ENCODE assay signal across 12 cellular contexts in the genomic region with DNA sequence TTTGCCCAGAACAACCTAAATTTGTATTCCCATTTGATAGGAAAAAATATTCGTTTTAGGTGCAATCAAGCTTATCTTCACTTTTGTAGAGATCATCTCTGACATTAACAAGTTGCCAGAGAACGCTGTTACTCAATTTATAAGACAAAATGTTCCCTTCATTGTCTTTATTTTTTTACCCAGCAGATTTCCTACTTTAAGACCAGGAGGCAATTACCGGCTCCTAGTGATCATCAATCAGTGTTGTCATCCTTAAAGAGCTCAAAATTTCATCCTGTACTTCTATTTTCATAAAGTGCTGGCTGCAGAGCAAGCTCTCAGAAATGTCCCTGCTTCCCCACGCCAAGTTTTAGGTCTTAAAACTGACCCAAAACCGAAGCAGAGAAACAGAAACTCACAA.
DNase-seq lines count a peak whose midpoint lies in the region; ATAC-seq and TF ChIP-seq lines count a peak whose summit lies in the region.
"Had no signal": no experiment of that assay in that cellular context is flagged by ENCODE, and none has a peak within 500 bp of the region (broad histone marks: within the 10 kb centered on the region; RNA-seq: fewer than 3 reads in every experiment).

No MANE protein-coding gene starts in this region.

- intact Hi-C loops in prostate gland (cut with DNase I) (loop anchor here (10.0 kb wide), 1 partner anchor 262 kb away; no protein-coding TSS in a partner anchor), dorsolateral prefrontal cortex (cut with DNase I) (no loop called here), adrenal gland (cut with DNase I) (no loop called here)

- H3K4me1 ChIP-seq in prostate gland (replicated peaks) (no peaks in the 10 kb centered on the region), thoracic aorta (ENCODE audit: control insufficient read depth in 1 of 2, low read depth in 2 of 2) (peaks cover 34 to 73% of the 10 kb centered on the region in 2 donors), adrenal gland (replicated peaks in 1 of 2) (peaks cover 0 to 42% of the 10 kb centered on the region in 2 donors)

- no peaks in the 10 kb centered on the region for H3K9me3 ChIP-seq in prostate gland
- H3K9me3 ChIP-seq in thoracic aorta = no peaks in the 10 kb centered on the region
- no peaks in the 10 kb centered on the region for H3K9me3 ChIP-seq in adrenal gland (replicated peaks in 1 of 3)

- H3K27me3 ChIP-seq in prostate gland (replicated peaks; ENCODE audit: insufficient read depth) = no peaks in the 10 kb centered on the region
- H3K27me3 ChIP-seq in thoracic aorta (replicated peaks; ENCODE audit: insufficient read depth) = no peaks in the 10 kb centered on the region
- H3K27me3 ChIP-seq in dorsolateral prefrontal cortex = no peaks in the 10 kb centered on the region
- no peaks in the 10 kb centered on the region for H3K27me3 ChIP-seq in adrenal gland

- TF ChIP-seq CTCF in coronary artery (IDR thresholded peaks at IDR 0.05) (no peak), prostate gland (IDR thresholded peaks at IDR 0.05) (no peak), thoracic aorta (IDR thresholded peaks at IDR 0.05) (no peak), dorsolateral prefrontal cortex (IDR thresholded peaks at IDR 0.05 in 54 of 56, conservative IDR thresholded peaks at IDR 0.05 in 2 of 56; ENCODE audit: low read depth in 1 of 56, partially characterized antibody in 56 of 56) (no peak), adrenal gland (IDR thresholded peaks at IDR 0.05) (no peak)

- H3K4me3 ChIP-seq in coronary artery (peak overlapping the region; percentile 8), prostate gland (no peak overlapping the region), thoracic aorta (peak overlapping the region; percentile 6), dorsolateral prefrontal cortex (no peak overlapping the region), adrenal gland (no peak overlapping the region)
- H3K4me3 ChIP-seq: GM23338, PC-9 had no signal

- no peak for ATAC-seq in thoracic aorta (ENCODE audit: insufficient number of reproducible peaks, low FRiP score, low read depth)
- ATAC-seq: GM23338 had no signal

- DNase-seq in amniotic epithelial cell (ENCODE audit: low read depth) = peak; percentile 13
- no peak for DNase-seq in coronary artery (ENCODE audit: low spot score)
- DNase-seq in prostate gland (ENCODE audit: low spot score) = no peak
- no peak for DNase-seq in thoracic aorta (ENCODE audit: low spot score)
- no peak for DNase-seq in dorsolateral prefrontal cortex
- no peak for DNase-seq in NCI-H2196 (lab: John Stamatoyannopoulos, UW; ENCODE audit: unreplicated experiment)
- DNase-seq in adrenal gland = no peak
- DNase-seq: DMS153, NCI-H187 treated with DMSO at 0.1 percent for 48 hours, PC-9 had no signal

- TF ChIP-seq POLR2A in prostate gland (IDR thresholded peaks at IDR 0.05) (no peak), adrenal gland (IDR thresholded peaks at IDR 0.05) (no peak)

- peak overlapping the region; percentile 27 to 59 for H3K27ac ChIP-seq in coronary artery
- peak overlapping the region; percentile 3 to 35 for H3K27ac ChIP-seq in prostate gland
- H3K27ac ChIP-seq in thoracic aorta = peak overlapping the region; percentile 24 to 51
- H3K27ac ChIP-seq in dorsolateral prefrontal cortex = no peak overlapping the region
- H3K27ac ChIP-seq in adrenal gland = peak overlapping the region in 2 of 5 donors; percentile 31 to 58
- H3K27ac ChIP-seq: C4-2B, PC-9 had no signal

- H3K36me3 ChIP-seq in prostate gland = no peaks in the 10 kb centered on the region
- no peaks in the 10 kb centered on the region for H3K36me3 ChIP-seq in thoracic aorta
- no peaks in the 10 kb centered on the region for H3K36me3 ChIP-seq in adrenal gland (replicated peaks in 1 of 2)

- 12% methylated on average over 5 of the region's 5 CpGs for WGBS in prostate gland
- 49 to 54% (median 53%) methylated on average over 5 of the region's 5 CpGs for WGBS in adrenal gland, 4 donors

Comparison
In these comparisons a context has a peak if more than half of its experiments do, and no peak if none do; other contexts are left out.
1. H3K27ac ChIP-seq: peak in coronary artery (2 of 2), prostate gland (2 of 2) and thoracic aorta (2 of 2); none in dorsolateral prefrontal cortex (0 of 59).
2. H3K4me3 ChIP-seq: peak in coronary artery (single experiment) and thoracic aorta (single experiment); none in prostate gland (0 of 2), dorsolateral prefrontal cortex (0 of 59) and adrenal gland (0 of 4).